9 cellular contexts compared by ENCODE assay signal in genomic region chr17:65742433-65743312, GRCh38.
DNase-seq lines count a peak whose midpoint lies in the region; ATAC-seq and TF ChIP-seq lines count a peak whose summit lies in the region.
"Had no signal": no experiment of that assay in that cellular context is flagged by ENCODE, and none has a peak within 500 bp of the region (broad histone marks: within the 10 kb centered on the region; RNA-seq: fewer than 3 reads in every experiment).

No MANE protein-coding gene starts in this region.

- TF ChIP-seq CTCF in foreskin fibroblast (IDR thresholded peaks at IDR 0.05; ENCODE audit: low read depth, low read length), result no peak
- no peak for TF ChIP-seq CTCF in smooth muscle cell (IDR thresholded peaks at IDR 0.05; ENCODE audit: borderline replicate concordance, insufficient read depth, poor library complexity, severe bottlenecking)
- no peak for TF ChIP-seq CTCF in thyroid gland (IDR thresholded peaks at IDR 0.05)

- peak overlapping the region; percentile 26 to 55 for H3K4me3 Mint-ChIP-seq in activated T-cell treated with anti-CD3 and anti-CD28 coated beads, Interleukin-2, amount 50 U/mL, for 72 hours

- H3K4me1 Mint-ChIP-seq in activated T-cell treated with anti-CD3 and anti-CD28 coated beads, Interleukin-2, amount 50 U/mL, for 72 hours (ENCODE audit: low read depth), result peaks cover 16% of the 10 kb centered on the region

- H3K9ac ChIP-seq in smooth muscle cell (ENCODE audit: low read depth), result no peak overlapping the region

- no peaks in the 10 kb centered on the region for H4K20me1 ChIP-seq in smooth muscle cell (ENCODE audit: low read depth)

- H3K27ac ChIP-seq in smooth muscle cell (ENCODE audit: low read depth) (peak overlapping the region; percentile 56), thyroid gland (no peak overlapping the region)

- H3K27ac Mint-ChIP-seq in activated T-cell treated with anti-CD3 and anti-CD28 coated beads, Interleukin-2, amount 50 U/mL, for 72 hours, result no peak overlapping the region

- H3K27me3 ChIP-seq in smooth muscle cell (ENCODE audit: low read depth) (no peaks in the 10 kb centered on the region), thyroid gland (no peaks in the 10 kb centered on the region)

- peaks cover 0 to 4% of the 10 kb centered on the region in 2 donors for H3K9me3 Mint-ChIP-seq in activated T-cell treated with anti-CD3 and anti-CD28 coated beads, Interleukin-2, amount 50 U/mL, for 72 hours

- H3F3A ChIP-seq in smooth muscle cell (ENCODE audit: low read depth), result no peaks in the 10 kb centered on the region

- TF ChIP-seq POLR2A in thyroid gland (IDR thresholded peaks at IDR 0.05), result no peak

- intact Hi-C loops in thyroid gland (cut with DNase I), result no loop called here

- H3K4me1 ChIP-seq in smooth muscle cell (ENCODE audit: low read depth) (peaks cover 19% of the 10 kb centered on the region), thyroid gland (peaks cover 11% of the 10 kb centered on the region in 2 donors)

- no peak for DNase-seq in activated T-cell treated with anti-CD3 and anti-CD28 coated beads, Interleukin-2, amount 50 U/mL, for 72 hours
- no peak for DNase-seq in activated T-cell treated with anti-CD3 and anti-CD28 coated beads, Interleukin-2, amount 50 U/mL, for 1 hour
- DNase-seq in SW 1271 (lab: John Stamatoyannopoulos, UW), result peak; percentile 25 to 53
- peak; percentile 77 to 89 for DNase-seq in foreskin fibroblast
- DNase-seq in smooth muscle cell (lab: John Stamatoyannopoulos, UW; ENCODE audit: unreplicated experiment), result no peak
- DNase-seq in thyroid gland, result no peak
- DNase-seq: OCI-M1 had no signal

- H3K36me3 ChIP-seq in smooth muscle cell (ENCODE audit: low read depth), result no peaks in the 10 kb centered on the region
- no peaks in the 10 kb centered on the region for H3K36me3 ChIP-seq in thyroid gland

- peak overlapping the region; percentile 68 for H3K4me2 ChIP-seq in smooth muscle cell

- H2AFZ ChIP-seq in smooth muscle cell (ENCODE audit: low read depth), result no peak overlapping the region

- H3K27me3 Mint-ChIP-seq in activated T-cell treated with anti-CD3 and anti-CD28 coated beads, Interleukin-2, amount 50 U/mL, for 72 hours (ENCODE audit: low read depth), result no peaks in the 10 kb centered on the region

- H3K9me3 ChIP-seq in smooth muscle cell (replicated peaks; ENCODE audit: low read depth), result no peaks in the 10 kb centered on the region
- no peaks in the 10 kb centered on the region for H3K9me3 ChIP-seq in thyroid gland

- peaks cover 1 to 2% of the 10 kb centered on the region in 2 donors for H3K36me3 Mint-ChIP-seq in activated T-cell treated with anti-CD3 and anti-CD28 coated beads, Interleukin-2, amount 50 U/mL, for 72 hours (ENCODE audit: insufficient read depth in 2 of 2)

- ATAC-seq in activated T-cell treated with anti-CD3 and anti-CD28 coated beads, Interleukin-2, amount 50 U/mL, for 72 hours (replicated peaks in 1 of 2), result no peak
- ATAC-seq in GM19467 (IDR thresholded peaks at IDR 0.05; ENCODE audit: unreplicated experiment), result no peak
- no peak for ATAC-seq in esophagus mucosa

- 36% methylated on average over 6 of the region's 6 CpGs for WGBS in smooth muscle cell (ENCODE audit: low lambda C conversion rate)
- WGBS in thyroid gland, 2 donors, result 61 to 79% methylated on average over 6 of the region's 6 CpGs

- H3K4me3 ChIP-seq in foreskin fibroblast (ENCODE audit: low read depth in 1 of 2, low read length in 2 of 2), result peak overlapping the region in 1 of 2 donors; percentile 12
- no peak overlapping the region for H3K4me3 ChIP-seq in smooth muscle cell
- H3K4me3 ChIP-seq in thyroid gland (replicated peaks in 1 of 3), result no peak overlapping the region

- H3K79me2 ChIP-seq in smooth muscle cell (ENCODE audit: low read depth), result no peaks in the 10 kb centered on the region

Comparison
In these comparisons a context has a peak if more than half of its experiments do, and no peak if none do; other contexts are left out.
1. DNase-seq: peak in SW 1271 (2 of 2) and foreskin fibroblast (2 of 2); none in activated T-cell treated with anti-CD3 and anti-CD28 coated beads, Interleukin-2, amount 50 U/mL, for 72 hours (0 of 2), activated T-cell treated with anti-CD3 and anti-CD28 coated beads, Interleukin-2, amount 50 U/mL, for 1 hour (single experiment), smooth muscle cell (single experiment) and thyroid gland (0 of 2).